In genomic region chr19:44019498-44019897, GRCh38 we compare ENCODE assay signal across 8 cellular contexts.
"Had no signal": no experiment of that assay in that cellular context is flagged by ENCODE, and none has a peak within 500 bp of the region (broad histone marks: within the 10 kb centered on the region; RNA-seq: fewer than 3 reads in every experiment).

No MANE protein-coding gene starts in this region.

- FAIRE-seq: H1, H54, HTR-8/SVneo, K562 had no signal

- H3K27ac Mint-ChIP-seq: GM23338, H9 had no signal

- H2AFZ ChIP-seq: GM23338 had no signal

- H3K4me3 Mint-ChIP-seq: GM23338, H9 had no signal

- H3K4me3 ChIP-seq: GM23338, K562 had no signal

- ATAC-seq: GM23338, K562 had no signal

- H3K4me2 ChIP-seq: GM23338 had no signal

- H3K4me1 Mint-ChIP-seq: GM23338 had no signal

- DNase-seq: H9, HCEC 1CT, KG1 had no signal
